In genomic region chr6:76876922-76877553, GRCh38 we compare ENCODE assay signal across 8 cellular contexts.
DNase-seq lines count a peak whose midpoint lies in the region; ATAC-seq, FAIRE-seq and TF ChIP-seq lines count a peak whose summit lies in the region.
"Had no signal": no experiment of that assay in that cellular context is flagged by ENCODE, and none has a peak within 500 bp of the region (broad histone marks: within the 10 kb centered on the region; RNA-seq: fewer than 3 reads in every experiment).

No MANE protein-coding gene starts in this region.

- H3K4me1 ChIP-seq in HUES48 (ENCODE audit: control insufficient read depth, insufficient read depth, low read length) (no peaks in the 10 kb centered on the region; the same call in 1 of the 2 replicates), PC-3 (ENCODE audit: insufficient read depth, low read length) (no peaks in the 10 kb centered on the region), smooth muscle cell (ENCODE audit: low read depth) (no peaks in the 10 kb centered on the region)

- H3K27me3 ChIP-seq in HUES48 (ENCODE audit: control insufficient read depth, insufficient read depth, low read length) (no peaks in the 10 kb centered on the region), PC-3 (ENCODE audit: low read length) (no peaks in the 10 kb centered on the region), smooth muscle cell (ENCODE audit: low read depth) (no peaks in the 10 kb centered on the region)

- peaks cover 5% of the 10 kb centered on the region; the same call in 1 of the 2 replicates for H3K36me3 ChIP-seq in HUES48 (ENCODE audit: control insufficient read depth, insufficient read depth, low read length)
- H3K36me3 ChIP-seq in PC-3 (ENCODE audit: low read depth, low read length) = no peaks in the 10 kb centered on the region
- no peaks in the 10 kb centered on the region for H3K36me3 ChIP-seq in smooth muscle cell (ENCODE audit: low read depth)

- CTCF ChIA-PET in PC-3 (lab: Charles Lee) = interaction anchor here (0.6 kb wide), 1 partner anchor 192 kb away, joined by 3 read pairs; no protein-coding TSS in a partner anchor

- POLR2A ChIA-PET in PC-3 (lab: Charles Lee; ENCODE audit: unreplicated experiment) = no interaction called here

- no peaks in the 10 kb centered on the region for H3K9me2 ChIP-seq in PC-3 (replicated peaks; ENCODE audit: low read length)

- H4K20me1 ChIP-seq in PC-3 (ENCODE audit: low read length) (no peaks in the 10 kb centered on the region), smooth muscle cell (ENCODE audit: low read depth) (no peaks in the 10 kb centered on the region)

- no TSS peak for BruUV-seq in PC-3 (replicated peaks; lab: Mats Ljungman, UMichigan)

- peaks cover 11% of the 10 kb centered on the region for H3K9me3 ChIP-seq in HUES48 (ENCODE audit: control insufficient read depth, insufficient read depth, low read length)
- no peaks in the 10 kb centered on the region for H3K9me3 ChIP-seq in PC-3 (ENCODE audit: low read length)
- H3K9me3 ChIP-seq in smooth muscle cell (replicated peaks; ENCODE audit: low read depth) = peaks cover 6% of the 10 kb centered on the region

- DNase-seq in PC-3 (peak; percentile 76), frontal cortex (ENCODE audit: low spot score in 2 of 2) (no peak), smooth muscle cell (lab: John Stamatoyannopoulos, UW; ENCODE audit: unreplicated experiment) (peak; percentile 2)
- no peak for DNase-seq in stimulated activated CD4-positive, alpha-beta T cell treated with anti-CD3 and anti-CD28 coated beads, Interleukin-2, amount 100 ng/mL, for 24 hours
- no peak for DNase-seq in activated CD8-positive, alpha-beta memory T cell treated with anti-CD3 and anti-CD28 coated beads, Interleukin-2, amount 50 U/mL, for 48 hours

- no peak overlapping the region for H3K4me2 ChIP-seq in PC-3 (ENCODE audit: low read length)
- H3K4me2 ChIP-seq in smooth muscle cell = no peak overlapping the region

- H3K79me2 ChIP-seq in PC-3 (ENCODE audit: low read length) (no peaks in the 10 kb centered on the region), smooth muscle cell (ENCODE audit: low read depth) (no peaks in the 10 kb centered on the region)

- intact Hi-C loops in PC-3 (cut with micrococcal nuclease) = loop anchor here (1.0 to 10.0 kb wide), 3 partner anchors 194 to 942 kb away; no protein-coding TSS in a partner anchor

- H3K27ac ChIP-seq in HUES48 (ENCODE audit: low read depth, low read length) = no peak overlapping the region
- no peak overlapping the region for H3K27ac ChIP-seq in PC-3 (ENCODE audit: low read length)
- H3K27ac ChIP-seq in smooth muscle cell (ENCODE audit: low read depth) = no peak overlapping the region

- H2AFZ ChIP-seq in PC-3 (ENCODE audit: low read length) (no peak overlapping the region), smooth muscle cell (ENCODE audit: low read depth) (no peak overlapping the region)

- WGBS in smooth muscle cell (ENCODE audit: low lambda C conversion rate) = 6% methylated on average over 8 of the region's 10 CpGs

- H3K9ac ChIP-seq in HUES48 (ENCODE audit: low read depth, low read length) (peak overlapping the region; percentile 49; the same call in 1 of the 2 replicates), PC-3 (ENCODE audit: low read length) (no peak overlapping the region), smooth muscle cell (ENCODE audit: low read depth) (no peak overlapping the region)

- H3F3A ChIP-seq in PC-3 (ENCODE audit: low read length, unreplicated experiment) (no peaks in the 10 kb centered on the region), smooth muscle cell (ENCODE audit: low read depth) (no peaks in the 10 kb centered on the region)

- H3K4me3 ChIP-seq in HUES48 (ENCODE audit: low read depth, low read length) = peak overlapping the region; percentile 53
- H3K4me3 ChIP-seq in PC-3 (ENCODE audit: low read length) = no peak overlapping the region
- H3K4me3 ChIP-seq in smooth muscle cell = peak overlapping the region; percentile 45

- ATAC-seq in PC-3 (peak; percentile 83), GM19463 (IDR thresholded peaks at IDR 0.05; ENCODE audit: unreplicated experiment) (no peak)

- TF ChIP-seq CTCF in PC-3 (conservative IDR thresholded peaks at IDR 0.05; ENCODE audit: low read depth, low read length) (peak; percentile 49), smooth muscle cell (IDR thresholded peaks at IDR 0.05; ENCODE audit: borderline replicate concordance, insufficient read depth, poor library complexity, severe bottlenecking) (peak; percentile 83)

- FAIRE-seq in frontal cortex (lab: Jason Lieb, UNC) = peak; percentile 23
- FAIRE-seq: colon had no signal

Comparison
In these comparisons a context has a peak if more than half of its experiments do, and no peak if none do; other contexts are left out.
1. DNase-seq: peak in PC-3 (single experiment) and smooth muscle cell (single experiment); none in frontal cortex (0 of 2), stimulated activated CD4-positive, alpha-beta T cell treated with anti-CD3 and anti-CD28 coated beads, Interleukin-2, amount 100 ng/mL, for 24 hours (0 of 2) and activated CD8-positive, alpha-beta memory T cell treated with anti-CD3 and anti-CD28 coated beads, Interleukin-2, amount 50 U/mL, for 48 hours (single experiment).